ENCODE assay signal across 18 cellular contexts in genomic region chr1:24381256-24381655, GRCh38. TPM values are rescaled to one million over a fixed set of nuclear protein-coding genes. Genes with fewer than 3 reads are reported as not detected.
DNase-seq lines count a peak whose midpoint lies in the region; ATAC-seq, FAIRE-seq and TF ChIP-seq lines count a peak whose summit lies in the region.
"Had no signal": no experiment of that assay in that cellular context is flagged by ENCODE, and none has a peak within 500 bp of the region (broad histone marks: within the 10 kb centered on the region; RNA-seq: fewer than 3 reads in every experiment).

No MANE protein-coding gene starts in this region.

- intact Hi-C loops in MCF 10A (cut with micrococcal nuclease) (loop anchor here (2.0 kb wide), 1 partner anchor 58 kb away; no protein-coding TSS in a partner anchor), mammary epithelial cell (cut with micrococcal nuclease) (no loop called here), mucosa of descending colon (cut with DNase I, micrococcal nuclease) (no loop called here), natural killer cell (cut with micrococcal nuclease) (no loop called here), pancreas (cut with DNase I) (loop anchor here in 2 of 3 donors (10.0 kb wide), 2 partner anchors 166 to 316 kb away; no protein-coding TSS in a partner anchor)

- in situ Hi-C loops in mammary epithelial cell (cut with MboI; ENCODE audit: low sequenced_read_pairs in 2 of 2) = no loop called here

- ATAC-seq in mucosa of descending colon (peak; percentile 72), natural killer cell (no peak), pancreas (no peak)

- H3K27me3 Mint-ChIP-seq in MCF 10A (ENCODE audit: insufficient read depth, unreplicated experiment) (no peaks in the 10 kb centered on the region), endodermal cell (ENCODE audit: insufficient read depth) (no peaks in the 10 kb centered on the region), type B pancreatic cell (no peaks in the 10 kb centered on the region), natural killer cell (ENCODE audit: low read depth in 2 of 2) (peaks cover 4 to 8% of the 10 kb centered on the region in 2 donors)

- POLR2A ChIA-PET in MCF 10A (lab: Yijun Ruan, JAX) = interaction anchor here (0.8 to 10.1 kb wide), 9 partner anchors 10 to 179 kb away, joined by 3 to 78 read pairs (median 12); partner anchors contain the start of gene GRHL3

- no peaks in the 10 kb centered on the region for H4K20me1 ChIP-seq in mammary epithelial cell (ENCODE audit: insufficient read depth, low read length)

- H3K36me3 ChIP-seq in mammary epithelial cell (ENCODE audit: insufficient read depth, low read length) (peaks cover 2% of the 10 kb centered on the region), endodermal cell (ENCODE audit: control insufficient read depth, insufficient read depth, low read length) (peaks cover 15% of the 10 kb centered on the region), mucosa of descending colon (ENCODE audit: low read depth) (no peaks in the 10 kb centered on the region), pancreas (peaks cover 0 to 14% (median 2%) of the 10 kb centered on the region in 3 donors)

- H3K27ac ChIP-seq in mammary epithelial cell (ENCODE audit: insufficient read depth, low read depth, low read length) = no peak overlapping the region
- H3K27ac ChIP-seq in endodermal cell (ENCODE audit: low read depth, low read length) = no peak overlapping the region
- no peak overlapping the region for H3K27ac ChIP-seq in pancreas
- H3K27ac ChIP-seq: C4-2B had no signal

- no peaks in the 10 kb centered on the region for H3K27me3 ChIP-seq in mammary epithelial cell (ENCODE audit: insufficient read depth, low read length)
- no peaks in the 10 kb centered on the region for H3K27me3 ChIP-seq in endodermal cell (ENCODE audit: control insufficient read depth, insufficient read depth, low read length, poor library complexity, severe bottlenecking)
- H3K27me3 ChIP-seq in pancreas = no peaks in the 10 kb centered on the region

- H3K36me3 Mint-ChIP-seq in MCF 10A (ENCODE audit: insufficient read depth, unreplicated experiment) (no peaks in the 10 kb centered on the region), endodermal cell (ENCODE audit: low read depth) (peaks cover 27% of the 10 kb centered on the region), type B pancreatic cell (peaks cover 15% of the 10 kb centered on the region), natural killer cell (no peaks in the 10 kb centered on the region)

- WGBS in mammary epithelial cell (ENCODE audit: low coverage, missing lambda C conversion rate) = 96% methylated on average over 2 of the region's 2 CpGs
- 98% methylated on average over 2 of the region's 2 CpGs; no CpG with 5 or more reads in 1 of the 2 experiments for WGBS in endodermal cell (ENCODE audit: insufficient coverage in 1 of 2, insufficient read length in 1 of 2), 2 experiments
- 88 to 100% methylated on average over 2 of the region's 2 CpGs for WGBS in pancreas, 2 donors

- H3K9ac ChIP-seq in mammary epithelial cell (ENCODE audit: insufficient read depth, low read length) (no peak overlapping the region), endodermal cell (ENCODE audit: extremely low read depth, low read length, poor library complexity, severe bottlenecking) (no peak overlapping the region)

- CTCF ChIA-PET in MCF 10A (lab: Yijun Ruan, JAX) = interaction anchor here (0.5 to 3.4 kb wide), 7 partner anchors 10 to 259 kb away, joined by 3 to 21 read pairs (median 5); no protein-coding TSS in a partner anchor
- CTCF ChIA-PET in mammary epithelial cell (lab: Charles Lee; ENCODE audit: low non-redundant PET) = no interaction called here

- H3K4me3 Mint-ChIP-seq in MCF 10A (ENCODE audit: unreplicated experiment) (no peak overlapping the region), endodermal cell (no peak overlapping the region), type B pancreatic cell (no peak overlapping the region), natural killer cell (no peak overlapping the region)

- H3K9me3 Mint-ChIP-seq in MCF 10A (ENCODE audit: unreplicated experiment) (no peaks in the 10 kb centered on the region), endodermal cell (no peaks in the 10 kb centered on the region), type B pancreatic cell (no peaks in the 10 kb centered on the region), natural killer cell (no peaks in the 10 kb centered on the region)

- DNase-seq in MCF 10A (ENCODE audit: unreplicated experiment) (peak; percentile 45), mammary epithelial cell (no peak), endodermal cell (peak; percentile 16), mucosa of descending colon (peak in 1 of 3 donors; percentile 54), type B pancreatic cell (ENCODE audit: extremely low spot score, unreplicated experiment) (peak; percentile 11), natural killer cell (no peak), COLO829 (ENCODE audit: low spot score) (no peak), pancreas (no peak)
- DNase-seq: DMS53, H7, Kasumi-1, MV-4-11, NCI-H1436 treated with DMSO at 0.1 percent for 48 hours, NCI-H2081 treated with DMSO at 0.1 percent for 48 hours, NCI-H526, OCI-M1 had no signal

- dilution Hi-C loops in mammary epithelial cell (cut with HindIII; ENCODE audit: low sequenced_read_pairs) = loop anchor here (5.0 kb wide), 3 partner anchors 49 to 299 kb away; no protein-coding TSS in a partner anchor

- no peak overlapping the region for H2AFZ ChIP-seq in mammary epithelial cell (ENCODE audit: low read depth, low read length)

- H3K4me2 ChIP-seq in mammary epithelial cell (ENCODE audit: insufficient read depth, low read depth, low read length) = no peak overlapping the region

- TF ChIP-seq CTCF in MCF 10A (IDR thresholded peaks at IDR 0.05; ENCODE audit: unreplicated experiment) (no peak), mammary epithelial cell (conservative IDR thresholded peaks at IDR 0.05 in 1 of 2, IDR thresholded peaks at IDR 0.05 in 1 of 2; ENCODE audit: extremely low read depth in 1 of 2, insufficient read depth in 1 of 2, low read depth in 1 of 2, low read length in 2 of 2) (no peak), endodermal cell (conservative IDR thresholded peaks at IDR 0.05) (no peak), mucosa of descending colon (IDR thresholded peaks at IDR 0.05) (no peak), type B pancreatic cell (conservative IDR thresholded peaks at IDR 0.05) (no peak), natural killer cell (IDR thresholded peaks at IDR 0.05) (no peak), pancreas (IDR thresholded peaks at IDR 0.05) (no peak)

- peaks cover 44% of the 10 kb centered on the region for H3K4me1 ChIP-seq in mammary epithelial cell (ENCODE audit: insufficient read depth, low read length)
- peaks cover 8% of the 10 kb centered on the region for H3K4me1 ChIP-seq in endodermal cell (ENCODE audit: control insufficient read depth, insufficient read depth, low read length)
- H3K4me1 ChIP-seq in mucosa of descending colon (ENCODE audit: low read depth) = peaks cover 18% of the 10 kb centered on the region
- no peaks in the 10 kb centered on the region for H3K4me1 ChIP-seq in pancreas

- no peaks in the 10 kb centered on the region for H3K79me2 ChIP-seq in mammary epithelial cell (ENCODE audit: insufficient read depth, low read length)

- no peak for FAIRE-seq in pancreas (lab: Jason Lieb, UNC)
- FAIRE-seq: A204.1 had no signal

- BruUV-seq in MCF 10A (replicated peaks; lab: Mats Ljungman, UMichigan) (no TSS peak), mammary epithelial cell (replicated peaks; lab: Mats Ljungman, UMichigan) (no TSS peak)

- no peak overlapping the region for H3K4me3 ChIP-seq in mammary epithelial cell (replicated peaks in 1 of 3; ENCODE audit: insufficient read depth in 1 of 3, low read depth in 2 of 3, low read length in 3 of 3)
- H3K4me3 ChIP-seq in endodermal cell (ENCODE audit: low read length) = no peak overlapping the region
- H3K4me3 ChIP-seq in mucosa of descending colon = no peak overlapping the region
- no peak overlapping the region for H3K4me3 ChIP-seq in pancreas

- peak overlapping the region; percentile 87 for H3K27ac Mint-ChIP-seq in MCF 10A (ENCODE audit: low read depth, unreplicated experiment)
- peak overlapping the region; percentile 49 for H3K27ac Mint-ChIP-seq in endodermal cell
- peak overlapping the region; percentile 85 for H3K27ac Mint-ChIP-seq in type B pancreatic cell
- no peak overlapping the region for H3K27ac Mint-ChIP-seq in natural killer cell

- H3K9me3 ChIP-seq in mammary epithelial cell (replicated peaks; ENCODE audit: insufficient read depth, low read length) (no peaks in the 10 kb centered on the region), endodermal cell (ENCODE audit: control insufficient read depth, low read length) (no peaks in the 10 kb centered on the region), mucosa of descending colon (no peaks in the 10 kb centered on the region), pancreas (no peaks in the 10 kb centered on the region)

- peaks cover 61% of the 10 kb centered on the region for H3K4me1 Mint-ChIP-seq in MCF 10A (ENCODE audit: insufficient read depth, unreplicated experiment)
- H3K4me1 Mint-ChIP-seq in endodermal cell = peaks cover 16% of the 10 kb centered on the region
- H3K4me1 Mint-ChIP-seq in type B pancreatic cell (ENCODE audit: unreplicated experiment) = peaks cover 27% of the 10 kb centered on the region
- H3K4me1 Mint-ChIP-seq in natural killer cell = peaks cover 0 to 12% of the 10 kb centered on the region in 2 donors

RNA-seq across cellular contexts. Expression of gene STPG1, which starts 32.3 kb away (rescaled TPM):
- total RNA-seq in MCF 10A (2022) = 18.6 and 19.7 TPM in 2 replicates
- 10 to 100 TPM; 13.0 to 20.5 TPM for total RNA-seq in mammary epithelial cell
- polyA plus RNA-seq in mammary epithelial cell = 11.4 TPM
- polyA minus RNA-seq in mammary epithelial cell = 27.1 TPM
- 10 to 100 TPM; 16.6 to 16.9 TPM for total RNA-seq in endodermal cell
- polyA plus RNA-seq in endodermal cell (2013, experiment 1 of 2) = 8.8 TPM
- polyA plus RNA-seq in endodermal cell (2013, experiment 2 of 2) = 9.5 TPM
- total RNA-seq in mucosa of descending colon = 10 to 100 TPM; 15.9 to 25.4 (median 17.9) TPM
- total RNA-seq in type B pancreatic cell (ENCODE audit: low replicate concordance) = 7.2 and 8.7 TPM in 2 replicates
- total RNA-seq in natural killer cell = 1 to 10 TPM in 2 of 3 donors, under 1 TPM in 1; 0.87 to 1.7 (median 1.1) TPM
- 1 to 10 TPM; 2.7 to 6.3 (median 3.3) TPM for total RNA-seq in pancreas
- polyA plus RNA-seq in pancreas = 1 to 10 TPM; 3.6 to 4.5 TPM

RNA-seq across cellular contexts. Expression of gene NIPAL3, which starts 34.3 kb away (rescaled TPM):
- total RNA-seq in MCF 10A (2022) (47.7 and 55.8 TPM in 2 replicates), mammary epithelial cell (100 to 1,000 TPM in 1 of 2 donors, 10 to 100 TPM in 1; 48.9 to 116 TPM), endodermal cell (1 to 10 TPM; 4.7 to 5.5 TPM), mucosa of descending colon (10 to 100 TPM; 38.3 to 52.5 (median 40.7) TPM), type B pancreatic cell (ENCODE audit: low replicate concordance) (17.5 and 21.3 TPM in 2 replicates), natural killer cell (10 to 100 TPM; 16.6 to 31.9 (median 29.4) TPM), pancreas (10 to 100 TPM; 16.1 to 25.4 (median 19.3) TPM)
- polyA plus RNA-seq in mammary epithelial cell (51.3 TPM), pancreas (1 to 10 TPM; 7.2 to 8.5 TPM)
- polyA minus RNA-seq in mammary epithelial cell = 50.4 TPM
- polyA plus RNA-seq in endodermal cell (2013, experiment 1 of 2) = 7.9 TPM
- 7.4 TPM for polyA plus RNA-seq in endodermal cell (2013, experiment 2 of 2)

Comparison
In these comparisons a context has a peak if more than half of its experiments do, and no peak if none do; other contexts are left out.
1. DNase-seq: peak in MCF 10A (single experiment), endodermal cell (single experiment) and type B pancreatic cell (single experiment); none in mammary epithelial cell (single experiment), natural killer cell (single experiment), COLO829 (single experiment) and pancreas (0 of 6).
2. intact Hi-C loops: an anchor here in MCF 10A (2.0 kb wide) and pancreas (10.0 kb wide); none called in mammary epithelial cell, mucosa of descending colon and natural killer cell.
3. H3K27ac Mint-ChIP-seq: peak in MCF 10A (single experiment), endodermal cell (single experiment) and type B pancreatic cell (single experiment); none in natural killer cell (0 of 2).